Comparison of ENCODE assay signal across 10 cellular contexts in the genomic region with DNA sequence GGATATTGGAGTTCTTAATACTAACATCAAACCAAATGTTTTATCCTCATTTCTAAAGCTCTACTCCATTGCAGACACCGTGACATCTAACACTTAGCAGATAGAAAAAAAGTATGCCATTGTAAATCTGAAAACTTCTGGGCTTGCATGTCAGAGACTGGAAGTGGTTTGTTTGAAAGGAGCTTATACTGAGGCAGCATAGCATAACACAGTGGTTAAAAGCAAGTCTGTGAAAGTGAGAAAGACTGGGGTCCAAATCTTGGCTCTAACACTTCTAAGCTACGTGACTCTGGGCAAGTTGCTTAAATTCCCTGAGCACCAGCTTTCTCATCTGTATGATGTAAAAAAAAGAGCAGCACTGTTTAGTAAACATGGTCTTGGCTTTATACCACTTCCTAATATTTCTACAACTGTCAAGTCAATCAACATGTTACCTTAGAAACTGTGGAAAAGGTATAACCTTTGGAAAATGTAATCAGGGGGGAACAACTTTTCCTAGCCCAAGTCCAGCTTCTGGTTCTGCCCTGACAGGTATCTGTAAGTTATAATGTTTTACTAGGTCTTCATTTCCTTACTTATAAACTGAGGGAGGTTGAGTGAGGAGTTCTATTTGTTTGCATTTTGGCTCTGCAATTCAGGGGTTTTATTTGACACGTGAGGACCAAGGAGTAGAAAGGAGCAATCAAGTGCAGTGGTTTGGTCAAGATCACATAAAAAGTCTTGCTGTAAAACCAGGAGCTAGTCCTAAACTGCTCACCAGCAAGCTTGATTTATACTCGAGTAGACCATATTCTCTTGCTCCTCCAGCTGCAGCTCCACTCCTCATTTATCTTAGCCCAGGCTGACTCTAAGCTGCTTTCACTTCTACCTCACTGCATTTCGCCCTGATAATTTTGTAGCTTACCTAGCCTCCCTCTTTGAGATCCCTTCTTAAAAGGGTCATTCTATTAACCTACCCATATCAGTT.
DNase-seq lines count a peak whose midpoint lies in the region; ATAC-seq and TF ChIP-seq lines count a peak whose summit lies in the region.
"Had no signal": no experiment of that assay in that cellular context is flagged by ENCODE, and none has a peak within 500 bp of the region (broad histone marks: within the 10 kb centered on the region; RNA-seq: fewer than 3 reads in every experiment).

No MANE protein-coding gene starts in this region.

- H3K4me3 ChIP-seq in Karpas-422 (ENCODE audit: low read length) = no peak overlapping the region
- H3K4me3 ChIP-seq: dorsolateral prefrontal cortex had no signal

- H3K9me2 ChIP-seq in Karpas-422 (replicated peaks; ENCODE audit: insufficient read depth, low read length) = no peaks in the 10 kb centered on the region

- peaks cover 14% of the 10 kb centered on the region for H3K4me1 Mint-ChIP-seq in stimulated activated naive CD8-positive, alpha-beta T cell treated with anti-CD3 and anti-CD28 coated beads, Interleukin-15, amount 100 ng/mL, for 72 hours
- H3K4me1 Mint-ChIP-seq in immature natural killer cell = no peaks in the 10 kb centered on the region
- no peaks in the 10 kb centered on the region for H3K4me1 Mint-ChIP-seq in mesothelial cell of epicardium

- H3K4me1 ChIP-seq in Karpas-422 (ENCODE audit: low read length) = no peaks in the 10 kb centered on the region

- H4K20me1 ChIP-seq in Karpas-422 (ENCODE audit: insufficient read depth, low read depth, low read length) = no peaks in the 10 kb centered on the region

- no peaks in the 10 kb centered on the region for H3K36me3 Mint-ChIP-seq in immature natural killer cell
- H3K36me3 Mint-ChIP-seq in mesothelial cell of epicardium = peaks cover 7% of the 10 kb centered on the region

- no peak for TF ChIP-seq CTCF in mesothelial cell of epicardium (IDR thresholded peaks at IDR 0.05; ENCODE audit: unreplicated experiment)

- H3K4me2 ChIP-seq in Karpas-422 (ENCODE audit: low read depth, low read length, poor library complexity, severe bottlenecking) = no peak overlapping the region

- H3K79me2 ChIP-seq in Karpas-422 (ENCODE audit: low read length) = no peaks in the 10 kb centered on the region

- no peaks in the 10 kb centered on the region for H3K27me3 ChIP-seq in Karpas-422 (ENCODE audit: low read length)
- H3K27me3 ChIP-seq: dorsolateral prefrontal cortex had no signal

- no peak overlapping the region for H3K27ac Mint-ChIP-seq in stimulated activated naive CD8-positive, alpha-beta T cell treated with anti-CD3 and anti-CD28 coated beads, Interleukin-15, amount 100 ng/mL, for 72 hours
- no peak overlapping the region for H3K27ac Mint-ChIP-seq in immature natural killer cell
- no peak overlapping the region for H3K27ac Mint-ChIP-seq in mesothelial cell of epicardium

- no peak overlapping the region for H2AFZ ChIP-seq in Karpas-422 (ENCODE audit: low read length)

- no peak overlapping the region for H3K9ac ChIP-seq in Karpas-422 (ENCODE audit: low read length)

- DNase-seq in stimulated activated naive CD8-positive, alpha-beta T cell treated with anti-CD3 and anti-CD28 coated beads, Interleukin-15, amount 100 ng/mL, for 72 hours = peak; percentile 12 to 38
- no peak for DNase-seq in stimulated activated naive CD8-positive, alpha-beta T cell treated with anti-CD3 and anti-CD28 coated beads, Interleukin-15, Interleukin-2, amounts not matched to agents 100 U/mL and 50 U/mL, for 24 hours
- DNase-seq in Karpas-422 (peak; percentile 37), immature natural killer cell (peak; percentile 70 to 84 (median 77)), ecto neural progenitor cell (ENCODE audit: low spot score) (no peak), NCI-H2196 treated with DMSO at 0.1 percent for 48 hours (lab: John Stamatoyannopoulos, UW; ENCODE audit: unreplicated experiment) (no peak), mesothelial cell of epicardium (ENCODE audit: low spot score in 2 of 2, unreplicated experiment in 2 of 2) (no peak)
- no peak for DNase-seq in activated CD8-positive, alpha-beta memory T cell treated with anti-CD3 and anti-CD28 coated beads, Interleukin-2, amount 50 U/mL, for 48 hours
- DNase-seq: Calu3, dorsolateral prefrontal cortex had no signal

- H3K36me3 ChIP-seq in Karpas-422 (ENCODE audit: insufficient read depth, low read length) = no peaks in the 10 kb centered on the region

- no peak overlapping the region for H3K4me3 Mint-ChIP-seq in stimulated activated naive CD8-positive, alpha-beta T cell treated with anti-CD3 and anti-CD28 coated beads, Interleukin-15, amount 100 ng/mL, for 72 hours
- H3K4me3 Mint-ChIP-seq in immature natural killer cell = no peak overlapping the region
- no peak overlapping the region for H3K4me3 Mint-ChIP-seq in mesothelial cell of epicardium

- no peak overlapping the region for H3K27ac ChIP-seq in Karpas-422 (ENCODE audit: low read length)

- H3K9me3 Mint-ChIP-seq in stimulated activated naive CD8-positive, alpha-beta T cell treated with anti-CD3 and anti-CD28 coated beads, Interleukin-15, amount 100 ng/mL, for 72 hours = no peaks in the 10 kb centered on the region
- no peaks in the 10 kb centered on the region for H3K9me3 Mint-ChIP-seq in immature natural killer cell
- peaks cover 7% of the 10 kb centered on the region for H3K9me3 Mint-ChIP-seq in mesothelial cell of epicardium

- H3K9me3 ChIP-seq in Karpas-422 (ENCODE audit: low read length) = no peaks in the 10 kb centered on the region

- H3K27me3 Mint-ChIP-seq in stimulated activated naive CD8-positive, alpha-beta T cell treated with anti-CD3 and anti-CD28 coated beads, Interleukin-15, amount 100 ng/mL, for 72 hours = no peaks in the 10 kb centered on the region
- H3K27me3 Mint-ChIP-seq in immature natural killer cell (ENCODE audit: low read depth in 3 of 3) = peaks cover 0 to 3% (median 3%) of the 10 kb centered on the region in 3 donors
- H3K27me3 Mint-ChIP-seq in mesothelial cell of epicardium (ENCODE audit: low read depth) = no peaks in the 10 kb centered on the region

- peak; percentile 68 for ATAC-seq in stimulated activated naive CD8-positive, alpha-beta T cell treated with anti-CD3 and anti-CD28 coated beads, Interleukin-15, amount 100 ng/mL, for 72 hours
- no peak for ATAC-seq in stimulated activated naive CD8-positive, alpha-beta T cell treated with anti-CD3 and anti-CD28 coated beads, Interleukin-15, Interleukin-2, amounts not matched to agents 100 U/mL and 50 U/mL, for 24 hours

Comparison
In these comparisons a context has a peak if more than half of its experiments do, and no peak if none do; other contexts are left out.
1. DNase-seq: peak in stimulated activated naive CD8-positive, alpha-beta T cell treated with anti-CD3 and anti-CD28 coated beads, Interleukin-15, amount 100 ng/mL, for 72 hours (2 of 2), Karpas-422 (single experiment) and immature natural killer cell (3 of 3); none in stimulated activated naive CD8-positive, alpha-beta T cell treated with anti-CD3 and anti-CD28 coated beads, Interleukin-15, Interleukin-2, amounts not matched to agents 100 U/mL and 50 U/mL, for 24 hours (single experiment), ecto neural progenitor cell (single experiment), NCI-H2196 treated with DMSO at 0.1 percent for 48 hours (single experiment), activated CD8-positive, alpha-beta memory T cell treated with anti-CD3 and anti-CD28 coated beads, Interleukin-2, amount 50 U/mL, for 48 hours (single experiment) and mesothelial cell of epicardium (0 of 2).